Comparison of ENCODE assay signal across 9 cellular contexts in genomic region chr5:119418782-119419101, GRCh38. TPM values are rescaled to one million over a fixed set of nuclear protein-coding genes. Genes with fewer than 3 reads are reported as not detected.
DNase-seq lines count a peak whose midpoint lies in the region; ATAC-seq lines count a peak whose summit lies in the region.
"Had no signal": no experiment of that assay in that cellular context is flagged by ENCODE, and none has a peak within 500 bp of the region (broad histone marks: within the 10 kb centered on the region; RNA-seq: fewer than 3 reads in every experiment).

No MANE protein-coding gene starts in this region.

- no peaks in the 10 kb centered on the region for H3K27me3 ChIP-seq in mesenchymal stem cell (ENCODE audit: control insufficient read depth in 1 of 2, insufficient read depth in 1 of 2, low read length in 2 of 2)
- H3K27me3 ChIP-seq: dorsolateral prefrontal cortex had no signal

- H3K18ac ChIP-seq in mesenchymal stem cell (ENCODE audit: low read depth in 1 of 2, low read length in 2 of 2), result no peak overlapping the region

- H3K9me3 ChIP-seq in mesenchymal stem cell (ENCODE audit: control insufficient read depth, low read length), result no peaks in the 10 kb centered on the region

- H3K4me3 ChIP-seq in mesenchymal stem cell (ENCODE audit: insufficient read depth in 1 of 2, low read depth in 1 of 2, low read length in 2 of 2), result no peak overlapping the region
- H3K4me3 ChIP-seq: dorsolateral prefrontal cortex had no signal

- H3K79me1 ChIP-seq in mesenchymal stem cell (replicated peaks; ENCODE audit: low read length, poor library complexity, severe bottlenecking), result no peaks in the 10 kb centered on the region

- H2AK5ac ChIP-seq in mesenchymal stem cell (ENCODE audit: low read length, severe bottlenecking), result no peak overlapping the region

- ATAC-seq in GM18511 (IDR thresholded peaks at IDR 0.05; ENCODE audit: unreplicated experiment) (peak; percentile 61), GM21619 (IDR thresholded peaks at IDR 0.05; ENCODE audit: unreplicated experiment) (peak; percentile 87), HG03520 (IDR thresholded peaks at IDR 0.05; ENCODE audit: unreplicated experiment) (peak; percentile 56)

- DNase-seq in mesenchymal stem cell (no peak), dermis blood vessel endothelial cell (no peak), activated gamma-delta T cell (lab: John Stamatoyannopoulos, UW) (no peak), islet precursor cell (no peak)
- no peak for DNase-seq in activated naive CD4-positive, alpha-beta T cell treated with anti-CD3 and anti-CD28 coated beads, Interleukin-2, amount 10 ng/mL, durations not matched to agents 7 days and 5 days
- DNase-seq: dorsolateral prefrontal cortex had no signal

- peaks cover 4% of the 10 kb centered on the region for H3K27me3 Mint-ChIP-seq in activated naive CD4-positive, alpha-beta T cell treated with anti-CD3 and anti-CD28 coated beads, Interleukin-2, amount 10 ng/mL, durations not matched to agents 7 days and 5 days

- no peaks in the 10 kb centered on the region for H3K36me3 Mint-ChIP-seq in activated naive CD4-positive, alpha-beta T cell treated with anti-CD3 and anti-CD28 coated beads, Interleukin-2, amount 10 ng/mL, durations not matched to agents 7 days and 5 days

- no peak overlapping the region for H3K4me3 Mint-ChIP-seq in activated naive CD4-positive, alpha-beta T cell treated with anti-CD3 and anti-CD28 coated beads, Interleukin-2, amount 10 ng/mL, durations not matched to agents 7 days and 5 days

- CTCF ChIA-PET in activated naive CD4-positive, alpha-beta T cell treated with anti-CD3 and anti-CD28 coated beads, Interleukin-2, amount 10 ng/mL, durations not matched to agents 7 days and 5 days (lab: Charles Lee), result interaction anchor here (1.2 to 1.3 kb wide), 2 partner anchors 16 to 430 kb away, joined by 4 to 6 read pairs; partner anchors contain the start of gene DTWD2

- H3K14ac ChIP-seq in mesenchymal stem cell (ENCODE audit: low read length in 2 of 2), result no peak overlapping the region

- no peak overlapping the region for H2BK5ac ChIP-seq in mesenchymal stem cell (ENCODE audit: low read depth, low read length, poor library complexity, severe bottlenecking)

- peak overlapping the region; percentile 16 for H3K4me2 ChIP-seq in mesenchymal stem cell (ENCODE audit: low read length, poor library complexity, severe bottlenecking)

- no peak overlapping the region for H3K27ac ChIP-seq in mesenchymal stem cell (ENCODE audit: low read length, poor library complexity, severe bottlenecking)

- no peak overlapping the region for H4K91ac ChIP-seq in mesenchymal stem cell (ENCODE audit: low read length)

- H3K4ac ChIP-seq in mesenchymal stem cell (ENCODE audit: low read depth in 1 of 2, low read length in 2 of 2), result no peak overlapping the region

- no peak overlapping the region for H2BK15ac ChIP-seq in mesenchymal stem cell (ENCODE audit: low read depth, poor library complexity, severe bottlenecking)

- H3K4me1 Mint-ChIP-seq in activated naive CD4-positive, alpha-beta T cell treated with anti-CD3 and anti-CD28 coated beads, Interleukin-2, amount 10 ng/mL, durations not matched to agents 7 days and 5 days, result peaks cover 15% of the 10 kb centered on the region

- H3K9ac ChIP-seq in mesenchymal stem cell (ENCODE audit: low read length), result no peak overlapping the region

- H2AFZ ChIP-seq in mesenchymal stem cell (ENCODE audit: low read depth, low read length), result no peak overlapping the region

- H3K23ac ChIP-seq in mesenchymal stem cell (ENCODE audit: low read length in 2 of 2), result no peak overlapping the region

- H3K9me3 Mint-ChIP-seq in activated naive CD4-positive, alpha-beta T cell treated with anti-CD3 and anti-CD28 coated beads, Interleukin-2, amount 10 ng/mL, durations not matched to agents 7 days and 5 days, result no peaks in the 10 kb centered on the region

- H3K36me3 ChIP-seq in mesenchymal stem cell (ENCODE audit: control insufficient read depth in 1 of 2, insufficient read depth in 2 of 2, low read depth in 1 of 2, low read length in 2 of 2), result no peaks in the 10 kb centered on the region

- H2BK12ac ChIP-seq in mesenchymal stem cell (ENCODE audit: low read length in 2 of 2), result no peak overlapping the region

- H4K8ac ChIP-seq in mesenchymal stem cell (ENCODE audit: low read length), result no peak overlapping the region

- H3K4me1 ChIP-seq in mesenchymal stem cell (ENCODE audit: control insufficient read depth, insufficient read depth, low read depth, low read length), result no peaks in the 10 kb centered on the region

- H2BK120ac ChIP-seq in mesenchymal stem cell (ENCODE audit: low read depth, low read length), result no peak overlapping the region

- no peak overlapping the region for H3K27ac Mint-ChIP-seq in activated naive CD4-positive, alpha-beta T cell treated with anti-CD3 and anti-CD28 coated beads, Interleukin-2, amount 10 ng/mL, durations not matched to agents 7 days and 5 days

RNA-seq across cellular contexts. Expression of gene HSD17B4, which starts 33.6 kb away (rescaled TPM):
- 108 TPM for polyA plus RNA-seq in mesenchymal stem cell (2013, experiment 1 of 2)
- polyA plus RNA-seq in mesenchymal stem cell (2013, experiment 2 of 2), result 98.7 TPM
- 148 and 206 TPM in 2 replicates for total RNA-seq in dermis blood vessel endothelial cell
